In genomic region chr1:75725256-75725655, GRCh38 we compare ENCODE assay signal across 8 cellular contexts. TPM values are rescaled to one million over a fixed set of nuclear protein-coding genes. Genes with fewer than 3 reads are reported as not detected.
DNase-seq lines count a peak whose midpoint lies in the region; ATAC-seq lines count a peak whose summit lies in the region.

No MANE protein-coding gene starts in this region.

- WGBS in right cardiac atrium = 4% methylated on average over 1 of the region's 1 CpG

- H3K9me3 ChIP-seq in right cardiac atrium (ENCODE audit: control insufficient read depth, low read length) = no peaks in the 10 kb centered on the region

- H3K27me3 ChIP-seq in right cardiac atrium (ENCODE audit: control insufficient read depth, insufficient read depth) = no peaks in the 10 kb centered on the region

- POLR2A ChIA-PET in activated CD4-positive, alpha-beta memory T cell treated with anti-CD3 and anti-CD28 coated beads for 36 hours (lab: Charles Lee) = interaction anchor here (1.6 kb wide), 1 partner anchor 61 kb away, joined by 7 read pairs; the partner anchor contains the start of gene RABGGTB

- H3K4me1 ChIP-seq in right cardiac atrium (ENCODE audit: control insufficient read depth, insufficient read depth, low read length) = no peaks in the 10 kb centered on the region

- H3K27me3 Mint-ChIP-seq in T-helper 1 cell treated with Interleukin-12 subunit alpha and Interleukin-12 subunit beta and Interleukin-4 antibody, amounts not matched to agents 30 μg/mL and 1 μg/mL, for 36 hours (ENCODE audit: low read depth) = no peaks in the 10 kb centered on the region
- no peaks in the 10 kb centered on the region for H3K27me3 Mint-ChIP-seq in activated CD4-positive, alpha-beta memory T cell treated with anti-CD3 and anti-CD28 coated beads for 36 hours

- intact Hi-C loops in activated CD4-positive, alpha-beta memory T cell treated with anti-CD3 and anti-CD28 coated beads for 36 hours (cut with micrococcal nuclease) = loop anchor here (5.0 to 10.0 kb wide), 2 partner anchors 960 to 1528 kb away; partner anchors contain the start of genes FPGT and LRRIQ3
- intact Hi-C loops in right cardiac atrium (cut with DNase I) = loop anchor here in 1 of 4 donors (5.0 kb wide), 1 partner anchor 62 kb away; the partner anchor contains the start of gene RABGGTB

- DNase-seq in T-helper 1 cell (no peak), right cardiac atrium (no peak), H4 (ENCODE audit: low spot score) (no peak), islet precursor cell (no peak)
- DNase-seq in activated CD4-positive, alpha-beta memory T cell treated with anti-CD3 and anti-CD28 coated beads for 36 hours = no peak

- peak overlapping the region; percentile 83 for H3K4me3 ChIP-seq in right cardiac atrium (ENCODE audit: low read length)
- H3K4me3 ChIP-seq in skin epidermis = peak overlapping the region; percentile 59 to 86 (median 79)

- ATAC-seq in right cardiac atrium (no peak), GM18873 (IDR thresholded peaks at IDR 0.05; ENCODE audit: low FRiP score, unreplicated experiment) (no peak)

- peak overlapping the region; percentile 94 for H3K27ac Mint-ChIP-seq in T-helper 1 cell treated with Interleukin-12 subunit alpha and Interleukin-12 subunit beta and Interleukin-4 antibody, amounts not matched to agents 30 μg/mL and 1 μg/mL, for 36 hours
- peak overlapping the region; percentile 99 for H3K27ac Mint-ChIP-seq in activated CD4-positive, alpha-beta memory T cell treated with anti-CD3 and anti-CD28 coated beads for 36 hours

- peaks cover 20% of the 10 kb centered on the region for H3K4me1 Mint-ChIP-seq in T-helper 1 cell treated with Interleukin-12 subunit alpha and Interleukin-12 subunit beta and Interleukin-4 antibody, amounts not matched to agents 30 μg/mL and 1 μg/mL, for 36 hours (ENCODE audit: low read depth)
- peaks cover 28% of the 10 kb centered on the region for H3K4me1 Mint-ChIP-seq in activated CD4-positive, alpha-beta memory T cell treated with anti-CD3 and anti-CD28 coated beads for 36 hours (ENCODE audit: low read depth)

- H3K4me3 Mint-ChIP-seq in T-helper 1 cell treated with Interleukin-12 subunit alpha and Interleukin-12 subunit beta and Interleukin-4 antibody, amounts not matched to agents 30 μg/mL and 1 μg/mL, for 36 hours = peak overlapping the region; percentile 99
- H3K4me3 Mint-ChIP-seq in activated CD4-positive, alpha-beta memory T cell treated with anti-CD3 and anti-CD28 coated beads for 36 hours = peak overlapping the region; percentile 100

- H3K9me3 Mint-ChIP-seq in T-helper 1 cell treated with Interleukin-12 subunit alpha and Interleukin-12 subunit beta and Interleukin-4 antibody, amounts not matched to agents 30 μg/mL and 1 μg/mL, for 36 hours = no peaks in the 10 kb centered on the region
- no peaks in the 10 kb centered on the region for H3K9me3 Mint-ChIP-seq in activated CD4-positive, alpha-beta memory T cell treated with anti-CD3 and anti-CD28 coated beads for 36 hours

- H3K36me3 Mint-ChIP-seq in T-helper 1 cell treated with Interleukin-12 subunit alpha and Interleukin-12 subunit beta and Interleukin-4 antibody, amounts not matched to agents 30 μg/mL and 1 μg/mL, for 36 hours (ENCODE audit: low read depth) = peaks cover 5% of the 10 kb centered on the region
- H3K36me3 Mint-ChIP-seq in activated CD4-positive, alpha-beta memory T cell treated with anti-CD3 and anti-CD28 coated beads for 36 hours = peaks cover 4% of the 10 kb centered on the region

- no peak overlapping the region for H3K27ac ChIP-seq in right cardiac atrium (ENCODE audit: low read length)
- H3K27ac ChIP-seq in skin epidermis = peak overlapping the region in 18 of 21 experiments; percentile 74 to 98 (median 91)

- CTCF ChIA-PET in activated CD4-positive, alpha-beta memory T cell treated with anti-CD3 and anti-CD28 coated beads for 36 hours (lab: Charles Lee) = no interaction called here

RNA-seq across cellular contexts. Expression of gene ACADM, which starts 0.7 kb away (rescaled TPM):
- 10 to 100 TPM; 60.3 to 60.9 TPM for total RNA-seq in activated CD4-positive, alpha-beta memory T cell treated with anti-CD3 and anti-CD28 coated beads for 36 hours
- total RNA-seq in right cardiac atrium = 100 to 1,000 TPM; 171 to 197 (median 184) TPM
- 105 TPM for polyA plus RNA-seq in right cardiac atrium
- 11.5 and 26.5 TPM in 2 replicates for total RNA-seq in H4 (2014; rRNA removed; shearing (Covaris generic))
